1 cellular context compared by ENCODE assay signal in the genomic region with DNA sequence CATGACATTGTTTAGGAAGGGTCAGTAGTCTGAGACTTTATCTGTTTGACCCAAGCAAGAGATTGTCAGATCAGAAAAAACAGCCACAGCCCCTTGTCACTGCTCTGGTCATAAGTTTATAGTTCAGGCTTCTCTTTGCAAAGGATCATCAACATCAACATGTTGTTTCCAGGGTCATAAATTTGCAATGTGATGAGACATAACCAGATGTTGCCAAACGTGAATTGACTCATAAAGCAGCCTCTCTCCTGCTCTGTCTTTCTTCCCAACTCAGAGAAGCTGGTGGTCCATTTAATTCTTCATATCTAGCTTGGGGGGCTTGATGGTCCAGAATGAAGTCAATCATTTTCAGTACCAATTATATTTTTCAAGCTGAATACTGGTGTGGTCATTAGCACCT.
TF ChIP-seq lines count a peak whose summit lies in the region.

No MANE protein-coding gene starts in this region.

TF ChIP-seq in GM23338, 12 proteins besides CTCF, POLR2A, EP300 and RAD21 (continued from another document):
- TF ChIP-seq, protein P1, sequence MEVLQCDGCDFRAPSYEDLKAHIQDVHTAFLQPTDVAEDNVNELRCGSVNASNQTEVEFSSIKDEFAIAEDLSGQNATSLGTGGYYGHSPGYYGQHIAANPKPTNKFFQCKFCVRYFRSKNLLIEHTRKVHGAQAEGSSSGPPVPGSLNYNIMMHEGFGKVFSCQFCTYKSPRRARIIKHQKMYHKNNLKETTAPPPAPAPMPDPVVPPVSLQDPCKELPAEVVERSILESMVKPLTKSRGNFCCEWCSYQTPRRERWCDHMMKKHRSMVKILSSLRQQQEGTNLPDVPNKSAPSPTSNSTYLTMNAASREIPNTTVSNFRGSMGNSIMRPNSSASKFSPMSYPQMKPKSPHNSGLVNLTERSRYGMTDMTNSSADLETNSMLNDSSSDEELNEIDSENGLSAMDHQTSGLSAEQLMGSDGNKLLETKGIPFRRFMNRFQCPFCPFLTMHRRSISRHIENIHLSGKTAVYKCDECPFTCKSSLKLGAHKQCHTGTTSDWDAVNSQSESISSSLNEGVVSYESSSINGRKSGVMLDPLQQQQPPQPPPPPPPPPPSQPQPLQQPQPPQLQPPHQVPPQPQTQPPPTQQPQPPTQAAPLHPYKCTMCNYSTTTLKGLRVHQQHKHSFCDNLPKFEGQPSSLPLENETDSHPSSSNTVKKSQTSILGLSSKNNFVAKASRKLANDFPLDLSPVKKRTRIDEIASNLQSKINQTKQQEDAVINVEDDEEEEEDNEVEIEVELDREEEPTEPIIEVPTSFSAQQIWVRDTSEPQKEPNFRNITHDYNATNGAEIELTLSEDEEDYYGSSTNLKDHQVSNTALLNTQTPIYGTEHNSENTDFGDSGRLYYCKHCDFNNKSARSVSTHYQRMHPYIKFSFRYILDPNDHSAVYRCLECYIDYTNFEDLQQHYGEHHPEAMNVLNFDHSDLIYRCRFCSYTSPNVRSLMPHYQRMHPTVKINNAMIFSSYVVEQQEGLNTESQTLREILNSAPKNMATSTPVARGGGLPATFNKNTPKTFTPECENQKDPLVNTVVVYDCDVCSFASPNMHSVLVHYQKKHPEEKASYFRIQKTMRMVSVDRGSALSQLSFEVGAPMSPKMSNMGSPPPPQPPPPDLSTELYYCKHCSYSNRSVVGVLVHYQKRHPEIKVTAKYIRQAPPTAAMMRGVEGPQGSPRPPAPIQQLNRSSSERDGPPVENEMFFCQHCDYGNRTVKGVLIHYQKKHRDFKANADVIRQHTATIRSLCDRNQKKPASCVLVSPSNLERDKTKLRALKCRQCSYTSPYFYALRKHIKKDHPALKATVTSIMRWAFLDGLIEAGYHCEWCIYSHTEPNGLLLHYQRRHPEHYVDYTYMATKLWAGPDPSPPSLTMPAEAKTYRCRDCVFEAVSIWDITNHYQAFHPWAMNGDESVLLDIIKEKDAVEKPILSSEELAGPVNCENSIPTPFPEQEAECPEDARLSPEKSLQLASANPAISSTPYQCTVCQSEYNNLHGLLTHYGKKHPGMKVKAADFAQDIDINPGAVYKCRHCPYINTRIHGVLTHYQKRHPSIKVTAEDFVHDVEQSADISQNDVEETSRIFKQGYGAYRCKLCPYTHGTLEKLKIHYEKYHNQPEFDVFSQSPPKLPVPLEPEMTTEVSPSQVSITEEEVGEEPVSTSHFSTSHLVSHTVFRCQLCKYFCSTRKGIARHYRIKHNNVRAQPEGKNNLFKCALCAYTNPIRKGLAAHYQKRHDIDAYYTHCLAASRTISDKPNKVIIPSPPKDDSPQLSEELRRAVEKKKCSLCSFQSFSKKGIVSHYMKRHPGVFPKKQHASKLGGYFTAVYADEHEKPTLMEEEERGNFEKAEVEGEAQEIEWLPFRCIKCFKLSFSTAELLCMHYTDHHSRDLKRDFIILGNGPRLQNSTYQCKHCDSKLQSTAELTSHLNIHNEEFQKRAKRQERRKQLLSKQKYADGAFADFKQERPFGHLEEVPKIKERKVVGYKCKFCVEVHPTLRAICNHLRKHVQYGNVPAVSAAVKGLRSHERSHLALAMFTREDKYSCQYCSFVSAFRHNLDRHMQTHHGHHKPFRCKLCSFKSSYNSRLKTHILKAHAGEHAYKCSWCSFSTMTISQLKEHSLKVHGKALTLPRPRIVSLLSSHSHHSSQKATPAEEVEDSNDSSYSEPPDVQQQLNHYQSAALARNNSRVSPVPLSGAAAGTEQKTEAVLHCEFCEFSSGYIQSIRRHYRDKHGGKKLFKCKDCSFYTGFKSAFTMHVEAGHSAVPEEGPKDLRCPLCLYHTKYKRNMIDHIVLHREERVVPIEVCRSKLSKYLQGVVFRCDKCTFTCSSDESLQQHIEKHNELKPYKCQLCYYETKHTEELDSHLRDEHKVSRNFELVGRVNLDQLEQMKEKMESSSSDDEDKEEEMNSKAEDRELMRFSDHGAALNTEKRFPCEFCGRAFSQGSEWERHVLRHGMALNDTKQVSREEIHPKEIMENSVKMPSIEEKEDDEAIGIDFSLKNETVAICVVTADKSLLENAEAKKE (CRISPR knock-in tag; IDR thresholded peaks at IDR 0.05), result no peak
- TF ChIP-seq CREB1 (CRISPR knock-in tag; IDR thresholded peaks at IDR 0.05; ENCODE audit: low read depth) (no peak), EZH2 (IDR thresholded peaks at IDR 0.05; ENCODE audit: low read depth, unreplicated experiment) (no peak), JUNB (IDR thresholded peaks at IDR 0.05; ENCODE audit: unreplicated experiment) (no peak), NANOG (IDR thresholded peaks at IDR 0.05; ENCODE audit: borderline replicate concordance) (no peak), ZNF331 (CRISPR knock-in tag; IDR thresholded peaks at IDR 0.05; ENCODE audit: low read depth) (no peak), EZH2phosphoT487 (IDR thresholded peaks at IDR 0.05; ENCODE audit: unreplicated experiment) (no peak), POLR2AphosphoS5 (IDR thresholded peaks at IDR 0.05; ENCODE audit: low read depth) (no peak), ZNF114 (CRISPR knock-in tag; IDR thresholded peaks at IDR 0.05) (no peak)
- TF ChIP-seq, protein P2, sequence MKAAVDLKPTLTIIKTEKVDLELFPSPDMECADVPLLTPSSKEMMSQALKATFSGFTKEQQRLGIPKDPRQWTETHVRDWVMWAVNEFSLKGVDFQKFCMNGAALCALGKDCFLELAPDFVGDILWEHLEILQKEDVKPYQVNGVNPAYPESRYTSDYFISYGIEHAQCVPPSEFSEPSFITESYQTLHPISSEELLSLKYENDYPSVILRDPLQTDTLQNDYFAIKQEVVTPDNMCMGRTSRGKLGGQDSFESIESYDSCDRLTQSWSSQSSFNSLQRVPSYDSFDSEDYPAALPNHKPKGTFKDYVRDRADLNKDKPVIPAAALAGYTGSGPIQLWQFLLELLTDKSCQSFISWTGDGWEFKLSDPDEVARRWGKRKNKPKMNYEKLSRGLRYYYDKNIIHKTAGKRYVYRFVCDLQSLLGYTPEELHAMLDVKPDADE (IDR thresholded peaks at IDR 0.05), result no peak
- TF ChIP-seq, protein P3, sequence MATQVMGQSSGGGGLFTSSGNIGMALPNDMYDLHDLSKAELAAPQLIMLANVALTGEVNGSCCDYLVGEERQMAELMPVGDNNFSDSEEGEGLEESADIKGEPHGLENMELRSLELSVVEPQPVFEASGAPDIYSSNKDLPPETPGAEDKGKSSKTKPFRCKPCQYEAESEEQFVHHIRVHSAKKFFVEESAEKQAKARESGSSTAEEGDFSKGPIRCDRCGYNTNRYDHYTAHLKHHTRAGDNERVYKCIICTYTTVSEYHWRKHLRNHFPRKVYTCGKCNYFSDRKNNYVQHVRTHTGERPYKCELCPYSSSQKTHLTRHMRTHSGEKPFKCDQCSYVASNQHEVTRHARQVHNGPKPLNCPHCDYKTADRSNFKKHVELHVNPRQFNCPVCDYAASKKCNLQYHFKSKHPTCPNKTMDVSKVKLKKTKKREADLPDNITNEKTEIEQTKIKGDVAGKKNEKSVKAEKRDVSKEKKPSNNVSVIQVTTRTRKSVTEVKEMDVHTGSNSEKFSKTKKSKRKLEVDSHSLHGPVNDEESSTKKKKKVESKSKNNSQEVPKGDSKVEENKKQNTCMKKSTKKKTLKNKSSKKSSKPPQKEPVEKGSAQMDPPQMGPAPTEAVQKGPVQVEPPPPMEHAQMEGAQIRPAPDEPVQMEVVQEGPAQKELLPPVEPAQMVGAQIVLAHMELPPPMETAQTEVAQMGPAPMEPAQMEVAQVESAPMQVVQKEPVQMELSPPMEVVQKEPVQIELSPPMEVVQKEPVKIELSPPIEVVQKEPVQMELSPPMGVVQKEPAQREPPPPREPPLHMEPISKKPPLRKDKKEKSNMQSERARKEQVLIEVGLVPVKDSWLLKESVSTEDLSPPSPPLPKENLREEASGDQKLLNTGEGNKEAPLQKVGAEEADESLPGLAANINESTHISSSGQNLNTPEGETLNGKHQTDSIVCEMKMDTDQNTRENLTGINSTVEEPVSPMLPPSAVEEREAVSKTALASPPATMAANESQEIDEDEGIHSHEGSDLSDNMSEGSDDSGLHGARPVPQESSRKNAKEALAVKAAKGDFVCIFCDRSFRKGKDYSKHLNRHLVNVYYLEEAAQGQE (IDR thresholded peaks at IDR 0.05; ENCODE audit: unreplicated experiment), result no peak
